Comparison of ENCODE assay signal across 1 cellular context in genomic region chr6:43172127-43173007, GRCh38.
A peak's percentile ranks its signal among the peaks of the same experiment; 100 is the strongest.
TF ChIP-seq lines count a peak whose summit lies in the region.

No MANE protein-coding gene starts in this region.

TF ChIP-seq in HepG2, 621 proteins besides CTCF, POLR2A, EP300 and RAD21 (continued from another document and continues in another):
- TF ChIP-seq TIGD3 (CRISPR knock-in tag; IDR thresholded peaks at IDR 0.05; ENCODE audit: borderline replicate concordance) (0 out of 2 replicates have a peak, but pooled peaks have one; percentile 27), TEF (CRISPR knock-in tag; IDR thresholded peaks at IDR 0.05) (no peak), NCOA2 (CRISPR knock-in tag; IDR thresholded peaks at IDR 0.05) (0 out of 2 replicates have a peak, but pooled peaks have one; percentile 8), NR1H2 (CRISPR knock-in tag; IDR thresholded peaks at IDR 0.05; ENCODE audit: borderline replicate concordance, low read depth) (0 out of 2 replicates have a peak, but pooled peaks have one; percentile 59), SNAI1 (CRISPR knock-in tag; IDR thresholded peaks at IDR 0.05; ENCODE audit: borderline replicate concordance) (0 out of 2 replicates have a peak, but pooled peaks have one; percentile 14), ZKSCAN5 (CRISPR knock-in tag; IDR thresholded peaks at IDR 0.05) (peak; percentile 98), ZNF431 (CRISPR knock-in tag; IDR thresholded peaks at IDR 0.05; ENCODE audit: borderline replicate concordance, low read depth) (no peak), ZNF558 (CRISPR knock-in tag; IDR thresholded peaks at IDR 0.05; ENCODE audit: borderline replicate concordance) (no peak), RXRB (CRISPR knock-in tag; IDR thresholded peaks at IDR 0.05; ENCODE audit: borderline replicate concordance) (peak; percentile 21; the same call in 1 of the 2 replicates), SALL2 (CRISPR knock-in tag; IDR thresholded peaks at IDR 0.05) (0 out of 2 replicates have a peak, but pooled peaks have one; percentile 10), ARID4A (CRISPR knock-in tag; IDR thresholded peaks at IDR 0.05; ENCODE audit: borderline replicate concordance) (peak; percentile 86), ZNF292 (CRISPR knock-in tag; IDR thresholded peaks at IDR 0.05; ENCODE audit: borderline replicate concordance, low read depth) (no peak), RARA (CRISPR knock-in tag; IDR thresholded peaks at IDR 0.05) (0 out of 2 replicates have a peak, but pooled peaks have one; percentile 1), SATB2 (CRISPR knock-in tag; IDR thresholded peaks at IDR 0.05) (no peak), ZMYM4 (CRISPR knock-in tag; IDR thresholded peaks at IDR 0.05) (peak; percentile 57; the same call in 1 of the 2 replicates), ZNF607 (CRISPR knock-in tag; IDR thresholded peaks at IDR 0.05; ENCODE audit: borderline replicate concordance) (no peak; the same call in 1 of the 2 replicates), KMT2A (CRISPR knock-in tag; IDR thresholded peaks at IDR 0.05) (peak; percentile 82), MEIS2 (CRISPR knock-in tag; IDR thresholded peaks at IDR 0.05) (0 out of 2 replicates have a peak, but pooled peaks have one; percentile 54), CC2D1A (CRISPR knock-in tag; IDR thresholded peaks at IDR 0.05) (no peak), PITX1 (CRISPR knock-in tag; IDR thresholded peaks at IDR 0.05) (0 out of 2 replicates have a peak, but pooled peaks have one; percentile 51), GTF3A (CRISPR knock-in tag; conservative IDR thresholded peaks at IDR 0.05) (peak; percentile 32; the same call in 1 of the 2 replicates), AGO2 (optimal IDR thresholded peaks at IDR 0.05; ENCODE audit: low read depth, low read length) (peak; percentile 3), ZNF550 (CRISPR knock-in tag; IDR thresholded peaks at IDR 0.05; ENCODE audit: borderline replicate concordance) (peak; percentile 81; the same call in 1 of the 2 replicates), XRCC5 (optimal IDR thresholded peaks at IDR 0.05; ENCODE audit: low read length) (peak; percentile 20), JDP2 (CRISPR knock-in tag; IDR thresholded peaks at IDR 0.05; ENCODE audit: borderline replicate concordance) (no peak), KLF13 (CRISPR knock-in tag; IDR thresholded peaks at IDR 0.05) (0 out of 2 replicates have a peak, but pooled peaks have one; percentile 63), ZNF670 (CRISPR knock-in tag; IDR thresholded peaks at IDR 0.05; ENCODE audit: borderline replicate concordance) (no peak; the same call in 1 of the 2 replicates), GABPB1 (CRISPR knock-in tag; IDR thresholded peaks at IDR 0.05) (peak; percentile 48; the same call in 1 of the 2 replicates), PHF20 (CRISPR knock-in tag; IDR thresholded peaks at IDR 0.05) (peak; percentile 23; the same call in 1 of the 2 replicates), ZNF430 (CRISPR knock-in tag; IDR thresholded peaks at IDR 0.05) (peak; percentile 50; the same call in 1 of the 2 replicates), ZNF350 (CRISPR knock-in tag; IDR thresholded peaks at IDR 0.05; ENCODE audit: borderline replicate concordance, low read depth) (0 out of 2 replicates have a peak, but pooled peaks have one; percentile 49), FOXO1 (CRISPR knock-in tag; IDR thresholded peaks at IDR 0.05) (no peak), ZNF564 (CRISPR knock-in tag; IDR thresholded peaks at IDR 0.05) (no peak; the same call in 1 of the 2 replicates), MAFG (CRISPR knock-in tag; IDR thresholded peaks at IDR 0.05) (peak; percentile 69; the same call in 1 of the 2 replicates), SRSF9 (IDR thresholded peaks at IDR 0.05; ENCODE audit: borderline replicate concordance, insufficient read depth, low read depth, low read length, poor library complexity, severe bottlenecking) (no peak), JUN (CRISPR knock-in tag; IDR thresholded peaks at IDR 0.05) (peak; percentile 29; the same call in 1 of the 2 replicates), MAZ (IDR thresholded peaks at IDR 0.05; ENCODE audit: borderline replicate concordance, low read depth, low read length) (peak; percentile 72; the same call in 1 of the 2 replicates), MAZ (CRISPR knock-in tag; IDR thresholded peaks at IDR 0.05; ENCODE audit: low read depth) (no peak; the same call in 1 of the 2 replicates), ZNF232 (CRISPR knock-in tag; IDR thresholded peaks at IDR 0.05; ENCODE audit: borderline replicate concordance) (0 out of 2 replicates have a peak, but pooled peaks have one; percentile 49), ZNF883 (CRISPR knock-in tag; IDR thresholded peaks at IDR 0.05; ENCODE audit: not compliant biosample characterization) (peak; percentile 43), MAX (IDR thresholded peaks at IDR 0.05) (peak; percentile 64; the same call in 1 of the 2 replicates), CBFB (CRISPR knock-in tag; IDR thresholded peaks at IDR 0.05) (no peak), ELF3 (CRISPR knock-in tag; IDR thresholded peaks at IDR 0.05) (0 out of 2 replicates have a peak, but pooled peaks have one; percentile 20), RFX3 (CRISPR knock-in tag; IDR thresholded peaks at IDR 0.05) (no peak), KLF6 (CRISPR knock-in tag; IDR thresholded peaks at IDR 0.05) (no peak), SP2 (CRISPR knock-in tag; IDR thresholded peaks at IDR 0.05) (peak; percentile 30; the same call in 1 of the 2 replicates), GZF1 (CRISPR knock-in tag; IDR thresholded peaks at IDR 0.05) (0 out of 2 replicates have a peak, but pooled peaks have one; percentile 12), ZBTB7A (CRISPR knock-in tag; IDR thresholded peaks at IDR 0.05) (peak; percentile 38; the same call in 1 of the 2 replicates), ZNF720 (CRISPR knock-in tag; IDR thresholded peaks at IDR 0.05) (no peak), GATAD1 (CRISPR knock-in tag; IDR thresholded peaks at IDR 0.05) (peak; percentile 42; the same call in 1 of the 2 replicates), EED (CRISPR knock-in tag; IDR thresholded peaks at IDR 0.05) (0 out of 2 replicates have a peak, but pooled peaks have one; percentile 7)
- TF ChIP-seq, protein P1, sequence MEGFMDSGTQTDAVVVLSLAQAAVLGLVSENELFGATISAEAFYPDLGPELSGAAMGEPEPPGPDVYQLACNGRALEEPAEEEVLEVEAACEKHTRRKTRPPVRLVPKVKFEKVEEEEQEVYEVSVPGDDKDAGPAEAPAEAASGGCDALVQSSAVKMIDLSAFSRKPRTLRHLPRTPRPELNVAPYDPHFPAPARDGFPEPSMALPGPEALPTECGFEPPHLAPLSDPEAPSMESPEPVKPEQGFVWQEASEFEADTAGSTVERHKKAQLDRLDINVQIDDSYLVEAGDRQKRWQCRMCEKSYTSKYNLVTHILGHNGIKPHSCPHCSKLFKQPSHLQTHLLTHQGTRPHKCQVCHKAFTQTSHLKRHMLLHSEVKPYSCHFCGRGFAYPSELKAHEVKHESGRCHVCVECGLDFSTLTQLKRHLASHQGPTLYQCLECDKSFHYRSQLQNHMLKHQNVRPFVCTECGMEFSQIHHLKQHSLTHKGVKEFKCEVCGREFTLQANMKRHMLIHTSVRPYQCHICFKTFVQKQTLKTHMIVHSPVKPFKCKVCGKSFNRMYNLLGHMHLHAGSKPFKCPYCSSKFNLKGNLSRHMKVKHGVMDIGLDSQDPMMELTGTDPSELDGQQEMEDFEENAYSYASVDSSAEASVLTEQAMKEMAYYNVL (CRISPR knock-in tag; IDR thresholded peaks at IDR 0.05; ENCODE audit: borderline replicate concordance), result peak; percentile 60; the same call in 1 of the 2 replicates
- TF ChIP-seq, protein P2, sequence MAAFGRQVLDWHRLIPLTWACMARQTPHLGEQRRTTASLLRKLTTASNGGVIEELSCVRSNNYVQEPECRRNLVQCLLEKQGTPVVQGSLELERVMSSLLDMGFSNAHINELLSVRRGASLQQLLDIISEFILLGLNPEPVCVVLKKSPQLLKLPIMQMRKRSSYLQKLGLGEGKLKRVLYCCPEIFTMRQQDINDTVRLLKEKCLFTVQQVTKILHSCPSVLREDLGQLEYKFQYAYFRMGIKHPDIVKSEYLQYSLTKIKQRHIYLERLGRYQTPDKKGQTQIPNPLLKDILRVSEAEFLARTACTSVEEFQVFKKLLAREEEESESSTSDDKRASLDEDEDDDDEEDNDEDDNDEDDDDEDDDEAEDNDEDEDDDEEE (CRISPR knock-in tag; IDR thresholded peaks at IDR 0.05), result 0 out of 2 replicates have a peak, but pooled peaks have one; percentile 14
- TF ChIP-seq, protein P3, sequence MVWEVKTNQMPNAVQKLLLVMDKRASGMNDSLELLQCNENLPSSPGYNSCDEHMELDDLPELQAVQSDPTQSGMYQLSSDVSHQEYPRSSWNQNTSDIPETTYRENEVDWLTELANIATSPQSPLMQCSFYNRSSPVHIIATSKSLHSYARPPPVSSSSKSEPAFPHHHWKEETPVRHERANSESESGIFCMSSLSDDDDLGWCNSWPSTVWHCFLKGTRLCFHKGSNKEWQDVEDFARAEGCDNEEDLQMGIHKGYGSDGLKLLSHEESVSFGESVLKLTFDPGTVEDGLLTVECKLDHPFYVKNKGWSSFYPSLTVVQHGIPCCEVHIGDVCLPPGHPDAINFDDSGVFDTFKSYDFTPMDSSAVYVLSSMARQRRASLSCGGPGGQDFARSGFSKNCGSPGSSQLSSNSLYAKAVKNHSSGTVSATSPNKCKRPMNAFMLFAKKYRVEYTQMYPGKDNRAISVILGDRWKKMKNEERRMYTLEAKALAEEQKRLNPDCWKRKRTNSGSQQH (CRISPR knock-in tag; IDR thresholded peaks at IDR 0.05; ENCODE audit: low read depth), result 0 out of 2 replicates have a peak, but pooled peaks have one; percentile 58
- TF ChIP-seq, protein P4, sequence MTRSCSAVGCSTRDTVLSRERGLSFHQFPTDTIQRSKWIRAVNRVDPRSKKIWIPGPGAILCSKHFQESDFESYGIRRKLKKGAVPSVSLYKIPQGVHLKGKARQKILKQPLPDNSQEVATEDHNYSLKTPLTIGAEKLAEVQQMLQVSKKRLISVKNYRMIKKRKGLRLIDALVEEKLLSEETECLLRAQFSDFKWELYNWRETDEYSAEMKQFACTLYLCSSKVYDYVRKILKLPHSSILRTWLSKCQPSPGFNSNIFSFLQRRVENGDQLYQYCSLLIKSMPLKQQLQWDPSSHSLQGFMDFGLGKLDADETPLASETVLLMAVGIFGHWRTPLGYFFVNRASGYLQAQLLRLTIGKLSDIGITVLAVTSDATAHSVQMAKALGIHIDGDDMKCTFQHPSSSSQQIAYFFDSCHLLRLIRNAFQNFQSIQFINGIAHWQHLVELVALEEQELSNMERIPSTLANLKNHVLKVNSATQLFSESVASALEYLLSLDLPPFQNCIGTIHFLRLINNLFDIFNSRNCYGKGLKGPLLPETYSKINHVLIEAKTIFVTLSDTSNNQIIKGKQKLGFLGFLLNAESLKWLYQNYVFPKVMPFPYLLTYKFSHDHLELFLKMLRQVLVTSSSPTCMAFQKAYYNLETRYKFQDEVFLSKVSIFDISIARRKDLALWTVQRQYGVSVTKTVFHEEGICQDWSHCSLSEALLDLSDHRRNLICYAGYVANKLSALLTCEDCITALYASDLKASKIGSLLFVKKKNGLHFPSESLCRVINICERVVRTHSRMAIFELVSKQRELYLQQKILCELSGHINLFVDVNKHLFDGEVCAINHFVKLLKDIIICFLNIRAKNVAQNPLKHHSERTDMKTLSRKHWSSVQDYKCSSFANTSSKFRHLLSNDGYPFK (CRISPR knock-in tag; IDR thresholded peaks at IDR 0.05; ENCODE audit: borderline replicate concordance), result peak; percentile 56; the same call in 1 of the 2 replicates
- TF ChIP-seq, protein P5, sequence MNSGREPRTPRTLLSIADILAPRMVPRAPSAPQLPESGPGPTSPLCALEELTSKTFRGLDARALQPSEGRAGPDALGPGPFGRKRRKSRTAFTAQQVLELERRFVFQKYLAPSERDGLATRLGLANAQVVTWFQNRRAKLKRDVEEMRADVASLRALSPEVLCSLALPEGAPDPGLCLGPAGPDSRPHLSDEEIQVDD (CRISPR knock-in tag; IDR thresholded peaks at IDR 0.05; ENCODE audit: borderline replicate concordance), result peak; percentile 44; the same call in 1 of the 2 replicates
